ENCODE assay signal across 26 cellular contexts in genomic region chr14:92012121-92012748, GRCh38. TPM values are rescaled to one million over a fixed set of nuclear protein-coding genes. Genes with fewer than 3 reads are reported as not detected.
DNase-seq lines count a peak whose midpoint lies in the region; ATAC-seq and TF ChIP-seq lines count a peak whose summit lies in the region.
"Had no signal": no experiment of that assay in that cellular context is flagged by ENCODE, and none has a peak within 500 bp of the region (broad histone marks: within the 10 kb centered on the region; RNA-seq: fewer than 3 reads in every experiment).

No MANE protein-coding gene starts in this region.

- CTCF ChIA-PET in activated naive CD4-positive, alpha-beta T cell treated with anti-CD3 and anti-CD28 coated beads for 36 hours (lab: Charles Lee) = no interaction called here
- CTCF ChIA-PET in T-cell (lab: Charles Lee) = no interaction called here

- POLR2A ChIA-PET in T-cell (lab: Charles Lee) = no interaction called here

- H3K36me3 Mint-ChIP-seq in activated naive CD4-positive, alpha-beta T cell treated with anti-CD3 and anti-CD28 coated beads, Interleukin-2, amount 50 U/mL, for 24 hours = peaks cover 28% of the 10 kb centered on the region
- H3K36me3 Mint-ChIP-seq in activated naive CD4-positive, alpha-beta T cell treated with anti-CD3 and anti-CD28 coated beads for 36 hours (ENCODE audit: low read depth) = peaks cover 26% of the 10 kb centered on the region
- H3K36me3 Mint-ChIP-seq in T-cell = peaks cover 55% of the 10 kb centered on the region
- peaks cover 64% of the 10 kb centered on the region for H3K36me3 Mint-ChIP-seq in stimulated activated memory B cell treated with anti-CD40 and anti-IgM and Interleukin-4, amounts not matched to agents 10 μg/mL and 1 μg/mL and 100 μg/mL, for 72 hours

- TF ChIP-seq CTCF in upper lobe of right lung (IDR thresholded peaks at IDR 0.05) = no peak

- no peaks in the 10 kb centered on the region for H3K27me3 Mint-ChIP-seq in activated naive CD4-positive, alpha-beta T cell treated with anti-CD3 and anti-CD28 coated beads, Interleukin-2, amount 50 U/mL, for 24 hours
- H3K27me3 Mint-ChIP-seq in activated naive CD4-positive, alpha-beta T cell treated with anti-CD3 and anti-CD28 coated beads for 36 hours (ENCODE audit: low read depth) = no peaks in the 10 kb centered on the region
- H3K27me3 Mint-ChIP-seq in T-cell = no peaks in the 10 kb centered on the region
- H3K27me3 Mint-ChIP-seq in stimulated activated memory B cell treated with anti-CD40 and anti-IgM and Interleukin-4, amounts not matched to agents 10 μg/mL and 1 μg/mL and 100 μg/mL, for 72 hours = no peaks in the 10 kb centered on the region
- H3K27me3 Mint-ChIP-seq: activated CD8-positive, alpha-beta memory T cell treated with anti-CD3 and anti-CD28 coated beads, Interleukin-2, amount 10 ng/mL, durations not matched to agents 7 days and 5 days; effector memory CD8-positive, alpha-beta T cell; memory B cell had no signal

- H3K36me3 ChIP-seq in upper lobe of right lung = peaks cover 100% of the 10 kb centered on the region

- DNase-seq in activated naive CD4-positive, alpha-beta T cell treated with anti-CD3 and anti-CD28 coated beads for 36 hours = no peak
- no peak for DNase-seq in T-cell
- DNase-seq in left colon = no peak
- no peak for DNase-seq in upper lobe of right lung
- DNase-seq in middle frontal gyrus (ENCODE audit: extremely low spot score, low spot score) = no peak
- DNase-seq: ACHN; activated CD4-positive, alpha-beta T cell treated with anti-CD3 and anti-CD28 coated beads for 48 hours; activated CD8-positive, alpha-beta memory T cell treated with anti-CD3 and anti-CD28 coated beads, Interleukin-2, amount 10 ng/mL, durations not matched to agents 7 days and 5 days; activated naive CD4-positive, alpha-beta T cell treated with anti-CD3 and anti-CD28 coated beads, Interleukin-2, amount 50 U/mL, for 16 hours; anterior cingulate cortex; BE2C; effector memory CD8-positive, alpha-beta T cell; erythroblast; Kasumi-1; NCI-H1417 treated with DMSO at 0.1 percent for 48 hours; NCI-H2107; right cardiac atrium; stimulated activated CD4-positive, alpha-beta T cell treated with anti-CD3 and anti-CD28 coated beads, Interleukin-1b, Interleukin-23, amount 100 ng/mL, for 48 hours; thyroid gland; WERI-Rb-1 had no signal

- H3K27me3 ChIP-seq in upper lobe of right lung = no peaks in the 10 kb centered on the region
- H3K27me3 ChIP-seq: BE2C, thyroid gland had no signal

- no peak overlapping the region for H3K4me3 Mint-ChIP-seq in activated naive CD4-positive, alpha-beta T cell treated with anti-CD3 and anti-CD28 coated beads, Interleukin-2, amount 50 U/mL, for 24 hours
- no peak overlapping the region for H3K4me3 Mint-ChIP-seq in activated naive CD4-positive, alpha-beta T cell treated with anti-CD3 and anti-CD28 coated beads for 36 hours
- H3K4me3 Mint-ChIP-seq in T-cell = no peak overlapping the region
- no peak overlapping the region for H3K4me3 Mint-ChIP-seq in stimulated activated memory B cell treated with anti-CD40 and anti-IgM and Interleukin-4, amounts not matched to agents 10 μg/mL and 1 μg/mL and 100 μg/mL, for 72 hours
- H3K4me3 Mint-ChIP-seq: activated CD8-positive, alpha-beta memory T cell treated with anti-CD3 and anti-CD28 coated beads, Interleukin-2, amount 10 ng/mL, durations not matched to agents 7 days and 5 days; activated T-helper 1 cell treated with anti-CD3 and anti-CD28 coated beads, Interleukin-12 subunit alpha, Interleukin-12 subunit beta, Interleukin-2, Interleukin-4 antibody, amounts not matched to agents 30 ng/mL and 10 ng/mL and 1 ng/mL, durations not matched to agents 14 hours and 24 hours and 36 hours; effector memory CD8-positive, alpha-beta T cell; memory B cell had no signal

- H3K27ac Mint-ChIP-seq in activated naive CD4-positive, alpha-beta T cell treated with anti-CD3 and anti-CD28 coated beads, Interleukin-2, amount 50 U/mL, for 24 hours = peak overlapping the region; percentile 25
- H3K27ac Mint-ChIP-seq in activated naive CD4-positive, alpha-beta T cell treated with anti-CD3 and anti-CD28 coated beads for 36 hours = no peak overlapping the region
- peak overlapping the region; percentile 19 to 55 for H3K27ac Mint-ChIP-seq in T-cell
- no peak overlapping the region for H3K27ac Mint-ChIP-seq in stimulated activated memory B cell treated with anti-CD40 and anti-IgM and Interleukin-4, amounts not matched to agents 10 μg/mL and 1 μg/mL and 100 μg/mL, for 72 hours
- H3K27ac Mint-ChIP-seq: activated CD8-positive, alpha-beta memory T cell treated with anti-CD3 and anti-CD28 coated beads, Interleukin-2, amount 10 ng/mL, durations not matched to agents 7 days and 5 days; activated T-helper 1 cell treated with anti-CD3 and anti-CD28 coated beads, Interleukin-12 subunit alpha, Interleukin-12 subunit beta, Interleukin-2, Interleukin-4 antibody, amounts not matched to agents 30 ng/mL and 10 ng/mL and 1 ng/mL, durations not matched to agents 14 hours and 24 hours and 36 hours; memory B cell had no signal

- no peak overlapping the region for H3K4me3 ChIP-seq in upper lobe of right lung
- H3K4me3 ChIP-seq: coronary artery, thyroid gland had no signal

- intact Hi-C loops in activated naive CD4-positive, alpha-beta T cell treated with anti-CD3 and anti-CD28 coated beads for 36 hours (cut with micrococcal nuclease) = no loop called here
- intact Hi-C loops in left colon (cut with DNase I, micrococcal nuclease) (no loop called here), upper lobe of right lung (cut with DNase I) (no loop called here)

- no peaks in the 10 kb centered on the region for H3K9me3 ChIP-seq in upper lobe of right lung
- H3K9me3 ChIP-seq: BE2C, thyroid gland had no signal

- H3K4me1 ChIP-seq in upper lobe of right lung = no peaks in the 10 kb centered on the region
- H3K4me1 ChIP-seq: BE2C, thyroid gland had no signal

- H3K27ac ChIP-seq in upper lobe of right lung = no peak overlapping the region
- H3K27ac ChIP-seq: coronary artery, thyroid gland, WERI-Rb-1 had no signal

- ATAC-seq in T-cell (replicated peaks in 1 of 4) = no peak
- ATAC-seq in left colon = peak; percentile 56
- peak; percentile 67 for ATAC-seq in upper lobe of right lung
- ATAC-seq in stimulated activated memory B cell treated with anti-CD40 and anti-IgM and Interleukin-4, amounts not matched to agents 10 μg/mL and 1 μg/mL and 100 μg/mL, for 72 hours = no peak
- ATAC-seq: activated CD8-positive, alpha-beta memory T cell treated with anti-CD3 and anti-CD28 coated beads, Interleukin-2, amount 10 ng/mL, durations not matched to agents 7 days and 5 days; effector memory CD8-positive, alpha-beta T cell; HCT116; right cardiac atrium had no signal

- peaks cover 26% of the 10 kb centered on the region for H3K4me1 Mint-ChIP-seq in activated naive CD4-positive, alpha-beta T cell treated with anti-CD3 and anti-CD28 coated beads, Interleukin-2, amount 50 U/mL, for 24 hours
- peaks cover 15% of the 10 kb centered on the region for H3K4me1 Mint-ChIP-seq in activated naive CD4-positive, alpha-beta T cell treated with anti-CD3 and anti-CD28 coated beads for 36 hours (ENCODE audit: low read depth)
- peaks cover 0 to 8% (median 7%) of the 10 kb centered on the region in 3 donors for H3K4me1 Mint-ChIP-seq in T-cell
- H3K4me1 Mint-ChIP-seq in stimulated activated memory B cell treated with anti-CD40 and anti-IgM and Interleukin-4, amounts not matched to agents 10 μg/mL and 1 μg/mL and 100 μg/mL, for 72 hours = peaks cover 6% of the 10 kb centered on the region

- no peaks in the 10 kb centered on the region for H3K9me3 Mint-ChIP-seq in activated naive CD4-positive, alpha-beta T cell treated with anti-CD3 and anti-CD28 coated beads, Interleukin-2, amount 50 U/mL, for 24 hours
- H3K9me3 Mint-ChIP-seq in activated naive CD4-positive, alpha-beta T cell treated with anti-CD3 and anti-CD28 coated beads for 36 hours = no peaks in the 10 kb centered on the region
- H3K9me3 Mint-ChIP-seq in T-cell = no peaks in the 10 kb centered on the region
- H3K9me3 Mint-ChIP-seq in stimulated activated memory B cell treated with anti-CD40 and anti-IgM and Interleukin-4, amounts not matched to agents 10 μg/mL and 1 μg/mL and 100 μg/mL, for 72 hours = no peaks in the 10 kb centered on the region
- H3K9me3 Mint-ChIP-seq: activated T-helper 1 cell treated with anti-CD3 and anti-CD28 coated beads, Interleukin-12 subunit alpha, Interleukin-12 subunit beta, Interleukin-2, Interleukin-4 antibody, amounts not matched to agents 30 ng/mL and 10 ng/mL and 1 ng/mL, durations not matched to agents 14 hours and 24 hours and 36 hours; effector memory CD8-positive, alpha-beta T cell; memory B cell had no signal

RNA-seq across cellular contexts. Expression of gene TRIP11, which starts 27.6 kb away (rescaled TPM):
- 10 to 100 TPM; 22.7 to 26.1 TPM for total RNA-seq in activated naive CD4-positive, alpha-beta T cell treated with anti-CD3 and anti-CD28 coated beads for 36 hours
- total RNA-seq in T-cell = 10 to 100 TPM; 52.7 to 58.3 (median 54.8) TPM
- 10 to 100 TPM; 56.3 to 69.5 TPM for total RNA-seq in left colon
- 68.9 TPM for total RNA-seq in upper lobe of right lung

Comparison
In these comparisons a context has a peak if more than half of its experiments do, and no peak if none do; other contexts are left out.
1. H3K27ac Mint-ChIP-seq: peak in activated naive CD4-positive, alpha-beta T cell treated with anti-CD3 and anti-CD28 coated beads, Interleukin-2, amount 50 U/mL, for 24 hours (single experiment) and T-cell (2 of 2); none in activated naive CD4-positive, alpha-beta T cell treated with anti-CD3 and anti-CD28 coated beads for 36 hours (single experiment) and stimulated activated memory B cell treated with anti-CD40 and anti-IgM and Interleukin-4, amounts not matched to agents 10 μg/mL and 1 μg/mL and 100 μg/mL, for 72 hours (single experiment).
2. ATAC-seq: peak in left colon (single experiment) and upper lobe of right lung (single experiment); none in T-cell (0 of 4) and stimulated activated memory B cell treated with anti-CD40 and anti-IgM and Interleukin-4, amounts not matched to agents 10 μg/mL and 1 μg/mL and 100 μg/mL, for 72 hours (single experiment).